In the genomic region with DNA sequence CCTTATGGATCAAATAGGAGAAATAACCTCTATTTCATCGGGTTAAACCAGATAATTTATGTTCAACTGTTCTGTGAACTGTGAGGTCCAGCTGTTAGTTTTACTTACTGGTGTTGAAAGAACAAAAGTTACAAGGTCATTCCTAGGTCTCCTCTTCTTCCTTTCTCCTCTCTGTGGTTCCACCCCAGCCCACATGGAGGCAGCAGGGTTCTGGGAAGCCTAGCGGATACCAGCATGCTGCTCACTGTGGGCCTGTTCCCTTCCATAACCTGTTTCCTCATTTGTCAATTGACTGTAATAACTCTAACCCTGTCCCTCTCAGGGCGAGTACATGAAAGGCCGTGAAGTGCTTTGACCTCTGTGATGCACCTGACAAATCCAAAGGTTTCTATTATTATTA, we compare ENCODE assay signal across 8 cellular contexts. TPM values are rescaled to one million over a fixed set of nuclear protein-coding genes. Genes with fewer than 3 reads are reported as not detected.
DNase-seq lines count a peak whose midpoint lies in the region; ATAC-seq and TF ChIP-seq lines count a peak whose summit lies in the region.

No MANE protein-coding gene starts in this region.

- H4K20me1 ChIP-seq in BLaER1 treated with 17β-estradiol and CSF1 and Interleukin-3, amounts not matched to agents 10 nM and 100 nM = peaks cover 3 to 55% (median 18%) of the 10 kb centered on the region in 11 experiments; a peak in 21 of 22 replicates

- no peak overlapping the region for H3K18ac ChIP-seq in trophoblast cell (ENCODE audit: low read length)

- H3K36me3 ChIP-seq in BLaER1 treated with 17β-estradiol and CSF1 and Interleukin-3, amounts not matched to agents 10 nM and 100 nM = peaks cover 45 to 79% (median 65%) of the 10 kb centered on the region in 11 experiments
- peaks cover 0 to 43% of the 10 kb centered on the region in 2 donors for H3K36me3 ChIP-seq in gastroesophageal sphincter
- peaks cover 19 to 21% of the 10 kb centered on the region in 2 experiments for H3K36me3 ChIP-seq in trophoblast cell (ENCODE audit: control insufficient read depth in 1 of 2, insufficient read depth in 2 of 2, low read length in 2 of 2)

- no peaks in the 10 kb centered on the region for H3K9me3 ChIP-seq in BLaER1 treated with 17β-estradiol and CSF1 and Interleukin-3, amounts not matched to agents 10 nM and 100 nM (replicated peaks in 1 of 11)
- H3K9me3 ChIP-seq in gastroesophageal sphincter (no peaks in the 10 kb centered on the region), trophoblast cell (ENCODE audit: insufficient read depth, low read depth, low read length) (no peaks in the 10 kb centered on the region)

- peak in 3 of 4 experiments; percentile 78 to 82 (median 79) for TF ChIP-seq CTCF in gastroesophageal sphincter (IDR thresholded peaks at IDR 0.05)

- peaks cover 6% of the 10 kb centered on the region for H3K79me1 ChIP-seq in trophoblast cell (ENCODE audit: low read length)

- H3K4ac ChIP-seq in trophoblast cell (ENCODE audit: low read depth, low read length) = no peak overlapping the region

- H2BK5ac ChIP-seq in trophoblast cell (ENCODE audit: low read depth, low read length, poor library complexity) = no peak overlapping the region

- WGBS in gastroesophageal sphincter (ENCODE audit: low coverage in 1 of 2), 2 donors = 29 to 51% methylated on average over 4 of the region's 4 CpGs
- no CpG with 5 or more reads among the region's 4 CpGs for WGBS in trophoblast cell (ENCODE audit: extremely low coverage, insufficient coverage, insufficient read length)

- no peak for TF ChIP-seq EP300 in gastroesophageal sphincter (IDR thresholded peaks at IDR 0.05)

- no peak overlapping the region for H2BK120ac ChIP-seq in trophoblast cell (ENCODE audit: insufficient read depth, low read length, poor library complexity)

- ATAC-seq in gastroesophageal sphincter = peak; percentile 85
- no peak for ATAC-seq in GM19397 (IDR thresholded peaks at IDR 0.05; ENCODE audit: unreplicated experiment)

- no peak overlapping the region for H4K8ac ChIP-seq in trophoblast cell (ENCODE audit: low read depth, low read length)

- no peak overlapping the region for H4K12ac ChIP-seq in trophoblast cell (ENCODE audit: low read depth, low read length)

- DNase-seq in HEK293T (ENCODE audit: extremely low spot score) (peak; percentile 71), SKM-1 (lab: John Stamatoyannopoulos, UW; ENCODE audit: unreplicated experiment) (peak; percentile 76), trophoblast cell (peak; percentile 76 to 83)
- no peak for DNase-seq in activated CD8-positive, alpha-beta memory T cell treated with anti-CD3 and anti-CD28 coated beads, Interleukin-2, amount 50 U/mL, for 48 hours
- no peak for DNase-seq in stimulated activated CD4-positive, alpha-beta T cell treated with anti-CD3 and anti-CD28 coated beads, Interleukin-1b, Interleukin-23, amount 100 ng/mL, for 48 hours

- H3K27ac ChIP-seq in BLaER1 treated with 17β-estradiol and CSF1 and Interleukin-3, amounts not matched to agents 10 nM and 100 nM = peak overlapping the region in 7 of 11 experiments; percentile 0 to 45 (median 30); a peak in 7 of 22 replicates
- peak overlapping the region in 1 of 4 donors; percentile 38 for H3K27ac ChIP-seq in gastroesophageal sphincter
- no peak overlapping the region for H3K27ac ChIP-seq in trophoblast cell (ENCODE audit: low read depth, low read length)

- POLR2A ChIA-PET in HEK293T (lab: Yijun Ruan, JAX) = no interaction called here

- no peak overlapping the region for H3K4me3 ChIP-seq in BLaER1 treated with 17β-estradiol and CSF1 and Interleukin-3, amounts not matched to agents 10 nM and 100 nM
- H3K4me3 ChIP-seq in gastroesophageal sphincter (no peak overlapping the region), trophoblast cell (ENCODE audit: low read depth, low read length) (no peak overlapping the region)

- H3K4me1 ChIP-seq in BLaER1 treated with 17β-estradiol and CSF1 and Interleukin-3, amounts not matched to agents 10 nM and 100 nM = peaks cover 10 to 43% (median 20%) of the 10 kb centered on the region in 10 experiments
- peaks cover 0 to 12% (median 0%) of the 10 kb centered on the region in 3 donors for H3K4me1 ChIP-seq in gastroesophageal sphincter
- H3K4me1 ChIP-seq in trophoblast cell (ENCODE audit: control insufficient read depth in 1 of 2, insufficient read depth in 2 of 2, low read length in 2 of 2) = peaks cover 4 to 13% of the 10 kb centered on the region in 2 experiments

- H2AK5ac ChIP-seq in trophoblast cell (ENCODE audit: low read length) = no peak overlapping the region

- H2AFZ ChIP-seq in trophoblast cell (ENCODE audit: insufficient read depth, low read length, poor library complexity) = no peak overlapping the region

- no peak overlapping the region for H4K91ac ChIP-seq in trophoblast cell (ENCODE audit: low read depth, low read length)

- H3K27me3 ChIP-seq in BLaER1 treated with 17β-estradiol and CSF1 and Interleukin-3, amounts not matched to agents 10 nM and 100 nM = no peaks in the 10 kb centered on the region
- H3K27me3 ChIP-seq in gastroesophageal sphincter = no peaks in the 10 kb centered on the region
- no peaks in the 10 kb centered on the region for H3K27me3 ChIP-seq in trophoblast cell (ENCODE audit: insufficient read depth, low read length)

- H2BK12ac ChIP-seq in trophoblast cell (ENCODE audit: low read length) = no peak overlapping the region

- peak overlapping the region in 2 of 11 experiments; percentile 31 to 44; a peak in 3 of 22 replicates for H3K4me2 ChIP-seq in BLaER1 treated with 17β-estradiol and CSF1 and Interleukin-3, amounts not matched to agents 10 nM and 100 nM
- no peak overlapping the region for H3K4me2 ChIP-seq in trophoblast cell (ENCODE audit: low read length)

- CTCF ChIA-PET in HEK293T (lab: Yijun Ruan, JAX) = no interaction called here

- no peak for TF ChIP-seq POLR2A in gastroesophageal sphincter (IDR thresholded peaks at IDR 0.05)

- no peak overlapping the region for H3K14ac ChIP-seq in trophoblast cell (ENCODE audit: low read length)

- peaks cover 2% of the 10 kb centered on the region for H3K79me2 ChIP-seq in trophoblast cell (ENCODE audit: control insufficient read depth, insufficient read depth, low read length, poor library complexity)

- no peak overlapping the region for H3K23ac ChIP-seq in trophoblast cell (ENCODE audit: low read length)

- peak overlapping the region in 4 of 11 experiments; percentile 20 to 64 (median 35); a peak in 4 of 22 replicates for H3K9ac ChIP-seq in BLaER1 treated with 17β-estradiol and CSF1 and Interleukin-3, amounts not matched to agents 10 nM and 100 nM
- no peak overlapping the region for H3K9ac ChIP-seq in trophoblast cell (ENCODE audit: low read length)

TF ChIP-seq in HEK293T, 16 proteins besides CTCF, POLR2A, EP300 and RAD21:
- TF ChIP-seq NFRKB (IDR thresholded peaks at IDR 0.05) = no peak
- no peak for TF ChIP-seq ARNT (IDR thresholded peaks at IDR 0.05)
- no peak for TF ChIP-seq SP1 (IDR thresholded peaks at IDR 0.05)
TF ChIP-seq in HEK293T: peak in this region for 0.

RNA-seq across cellular contexts. Expression of gene RELT, which starts 27.8 kb away (rescaled TPM):
- 1 to 10 TPM; 2.3 to 5.7 (median 3.5) TPM for total RNA-seq in gastroesophageal sphincter
- 24.5 and 27.6 TPM in 2 replicates for polyA plus RNA-seq in trophoblast cell (2013)

Comparison
In these comparisons a context has a peak if more than half of its experiments do, and no peak if none do; other contexts are left out.
1. DNase-seq: peak in HEK293T (single experiment), SKM-1 (single experiment) and trophoblast cell (2 of 2); none in activated CD8-positive, alpha-beta memory T cell treated with anti-CD3 and anti-CD28 coated beads, Interleukin-2, amount 50 U/mL, for 48 hours (single experiment) and stimulated activated CD4-positive, alpha-beta T cell treated with anti-CD3 and anti-CD28 coated beads, Interleukin-1b, Interleukin-23, amount 100 ng/mL, for 48 hours (single experiment).